In the genomic region with DNA sequence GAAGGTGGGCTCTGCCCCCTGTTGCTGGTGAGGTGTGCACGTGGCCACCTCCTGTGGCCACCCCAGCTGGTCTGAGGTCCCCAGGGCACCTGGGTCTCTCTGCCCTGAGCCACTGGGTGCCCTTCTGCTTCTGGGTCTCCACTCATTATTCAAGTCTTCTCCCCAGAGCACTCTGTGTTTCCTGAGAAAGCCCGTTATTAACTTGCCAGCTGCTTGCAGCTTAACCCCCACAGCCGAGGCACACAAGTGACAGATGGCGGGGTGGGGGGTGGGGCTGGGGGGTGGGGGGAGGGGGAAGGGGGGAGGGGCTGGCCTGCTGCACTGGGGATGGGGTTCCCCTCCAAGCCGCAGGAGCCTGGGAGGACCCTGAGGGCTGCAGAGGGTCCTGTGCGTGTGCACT, we compare ENCODE assay signal across 17 cellular contexts.
"Had no signal": no experiment of that assay in that cellular context is flagged by ENCODE, and none has a peak within 500 bp of the region (broad histone marks: within the 10 kb centered on the region; RNA-seq: fewer than 3 reads in every experiment).

No MANE protein-coding gene starts in this region.

- H3K9me3 Mint-ChIP-seq: type B pancreatic cell had no signal

- H3K27me3 Mint-ChIP-seq: activated CD4-positive, alpha-beta T cell treated with anti-CD3 and anti-CD28 coated beads for 36 hours; activated naive CD8-positive, alpha-beta T cell treated with anti-CD3 and anti-CD28 coated beads for 36 hours; dendritic cell treated with granulocyte-macrophage colony-stimulating factor and Interleukin-4, amounts not matched to agents 40 ng/mL and 50 ng/mL, for 4 days; naive thymus-derived CD4-positive, alpha-beta T cell; type B pancreatic cell had no signal

- H3K27ac Mint-ChIP-seq: activated CD4-positive, alpha-beta T cell treated with anti-CD3 and anti-CD28 coated beads for 36 hours; dendritic cell treated with granulocyte-macrophage colony-stimulating factor and Interleukin-4, amounts not matched to agents 40 ng/mL and 50 ng/mL, for 4 days; WTC11 had no signal

- H3K4me3 Mint-ChIP-seq: activated CD4-positive, alpha-beta T cell treated with anti-CD3 and anti-CD28 coated beads for 36 hours; activated naive CD8-positive, alpha-beta T cell treated with anti-CD3 and anti-CD28 coated beads for 36 hours; dendritic cell treated with granulocyte-macrophage colony-stimulating factor and Interleukin-4, amounts not matched to agents 40 ng/mL and 50 ng/mL, for 4 days; naive thymus-derived CD4-positive, alpha-beta T cell; type B pancreatic cell; WTC11 had no signal

- DNase-seq: activated CD4-positive, alpha-beta T cell treated with anti-CD3 and anti-CD28 coated beads for 36 hours; activated CD4-positive, alpha-beta T cell treated with anti-CD3 and anti-CD28 coated beads, Interleukin-2, amount 50 U/mL, for 48 hours; activated gamma-delta T cell treated with Interleukin-2 at 50 U/mL for 16 hours; activated naive CD8-positive, alpha-beta T cell treated with anti-CD3 and anti-CD28 coated beads for 36 hours; amniotic stem cell; effector CD8-positive, alpha-beta T cell; esophagus squamous epithelium; left colon; mesendoderm; naive thymus-derived CD4-positive, alpha-beta T cell; right lobe of liver; small intestine; stimulated activated CD4-positive, alpha-beta T cell treated with anti-CD3 and anti-CD28 coated beads, Interleukin-4, amount 100 ng/mL, for 1 hour; testis had no signal

- H3K4me1 Mint-ChIP-seq: activated CD4-positive, alpha-beta T cell treated with anti-CD3 and anti-CD28 coated beads for 36 hours; activated naive CD8-positive, alpha-beta T cell treated with anti-CD3 and anti-CD28 coated beads for 36 hours had no signal
